ENCODE assay signal across 8 cellular contexts in genomic region chr5:175444060-175444904, GRCh38. TPM values are rescaled to one million over a fixed set of nuclear protein-coding genes. Genes with fewer than 3 reads are reported as not detected.
A peak's percentile ranks its signal among the peaks of the same experiment; 100 is the strongest.
DNase-seq lines count a peak whose midpoint lies in the region; ATAC-seq, FAIRE-seq and TF ChIP-seq lines count a peak whose summit lies in the region.

Gene DRD1, minus strand, starts transcription at chr5:175444182. Its CDS starts 1,083 bp downstream, at chr5:175443099.

- H3K36me3 Mint-ChIP-seq in CD4-positive, CD25-positive, alpha-beta regulatory T cell: no peaks in the 10 kb centered on the region

- H3K4me3 ChIP-seq in CD4-positive, CD25-positive, alpha-beta regulatory T cell (ENCODE audit: low read depth, low read length): no peak within 1 kb of the TSS
- H3K4me3 ChIP-seq in brain microvascular endothelial cell (ENCODE audit: low read depth, low read length) (no peak within 1 kb of the TSS), kidney (ENCODE audit: low read length in 2 of 2) (peak within 1 kb of the TSS in 1 of 2 donors; percentile 29)

- FAIRE-seq in kidney (lab: Jason Lieb, UNC): no peak

- H3K36me3 ChIP-seq in CD4-positive, CD25-positive, alpha-beta regulatory T cell (ENCODE audit: control insufficient read depth, insufficient read depth, low read length): no peaks in the 10 kb centered on the region
- H3K36me3 ChIP-seq in brain microvascular endothelial cell (replicated peaks) (no peaks in the 10 kb centered on the region), kidney (ENCODE audit: control insufficient read depth in 1 of 2, insufficient read depth in 2 of 2, low read length in 2 of 2) (no peaks in the 10 kb centered on the region)

- H3K27me3 Mint-ChIP-seq in CD4-positive, CD25-positive, alpha-beta regulatory T cell: peaks cover 74% of the 10 kb centered on the region

- H3K9me3 ChIP-seq in CD4-positive, CD25-positive, alpha-beta regulatory T cell (ENCODE audit: control insufficient read depth in 2 of 2, low read length in 2 of 2): no peaks in the 10 kb centered on the region
- H3K9me3 ChIP-seq in kidney (ENCODE audit: control insufficient read depth in 1 of 2, low read length in 2 of 2): no peaks in the 10 kb centered on the region

- TF ChIP-seq CTCF in brain microvascular endothelial cell (IDR thresholded peaks at IDR 0.05; ENCODE audit: low read depth, low read length, missing control alignments) (peak; percentile 47), kidney (IDR thresholded peaks at IDR 0.05; ENCODE audit: borderline replicate concordance, extremely low read depth, insufficient read depth) (peak; percentile 64)

- no peak within 1 kb of the TSS for H3K9ac ChIP-seq in kidney (ENCODE audit: low read length in 2 of 2)

- peaks cover 33% of the 10 kb centered on the region for H3K27me3 ChIP-seq in CD4-positive, CD25-positive, alpha-beta regulatory T cell (ENCODE audit: control insufficient read depth, insufficient read depth, low read length)
- H3K27me3 ChIP-seq in brain microvascular endothelial cell (replicated peaks): peaks cover 32% of the 10 kb centered on the region

- peaks cover 13% of the 10 kb centered on the region for H3K4me1 ChIP-seq in CD4-positive, CD25-positive, alpha-beta regulatory T cell (ENCODE audit: control insufficient read depth, insufficient read depth, low read length, poor library complexity, severe bottlenecking)
- peaks cover 0 to 3% of the 10 kb centered on the region in 2 donors for H3K4me1 ChIP-seq in kidney (ENCODE audit: control insufficient read depth in 1 of 2, insufficient read depth in 1 of 2, low read depth in 1 of 2, low read length in 2 of 2)

- H3K27ac Mint-ChIP-seq in CD4-positive, CD25-positive, alpha-beta regulatory T cell: no peak within 1 kb of the TSS

- no peak for ATAC-seq in CD4-positive, CD25-positive, alpha-beta regulatory T cell (ENCODE audit: low read depth in 2 of 2)
- no peak for ATAC-seq in GM18870 (IDR thresholded peaks at IDR 0.05; ENCODE audit: unreplicated experiment)

- peak within 1 kb of the TSS in 3 of 4 donors; percentile 44 to 73 (median 69) for H3K4me3 Mint-ChIP-seq in CD4-positive, CD25-positive, alpha-beta regulatory T cell

- H3K9me3 Mint-ChIP-seq in CD4-positive, CD25-positive, alpha-beta regulatory T cell: no peaks in the 10 kb centered on the region

- H3K27ac ChIP-seq in CD4-positive, CD25-positive, alpha-beta regulatory T cell (ENCODE audit: insufficient read depth, low read length, poor library complexity, severe bottlenecking): no peak within 1 kb of the TSS
- no peak within 1 kb of the TSS for H3K27ac ChIP-seq in brain microvascular endothelial cell
- H3K27ac ChIP-seq in kidney (ENCODE audit: low read depth in 2 of 2, low read length in 2 of 2): no peak within 1 kb of the TSS

- DNase-seq in CD4-positive, CD25-positive, alpha-beta regulatory T cell: peak in 2 of 3 donors; percentile 35 to 39
- DNase-seq in H4 (ENCODE audit: low spot score): peak; percentile 25
- DNase-seq in UCSD-AML1 (lab: John Stamatoyannopoulos, UW; ENCODE audit: unreplicated experiment): peak; percentile 24
- DNase-seq in brain microvascular endothelial cell: no peak
- peak; percentile 76 for DNase-seq in kidney
- DNase-seq in stimulated activated CD4-positive, alpha-beta T cell treated with anti-CD3 and anti-CD28 coated beads, Interleukin-4, amount 100 ng/mL, for 4 hours: peak; percentile 57 to 70
- DNase-seq in NK-92 treated with Interleukin-12 subunit alpha and Interleukin-12 subunit beta, amount 100 ng/mL, for 24 hours (lab: John Stamatoyannopoulos, UW): no peak

- in situ Hi-C loops in brain microvascular endothelial cell (cut with HindIII; ENCODE audit: low pct_ligation_motif_present, low sequenced_read_pairs): no loop called here

- H3K4me1 Mint-ChIP-seq in CD4-positive, CD25-positive, alpha-beta regulatory T cell: peaks cover 0 to 9% (median 2%) of the 10 kb centered on the region in 4 donors

- intact Hi-C loops in kidney (cut with DNase I): loop anchor here (5.0 kb wide), 1 partner anchor 492 kb away; no protein-coding TSS in a partner anchor

RNA-seq across cellular contexts. Expression of gene DRD1, which starts in this region (rescaled TPM):
- total RNA-seq in CD4-positive, CD25-positive, alpha-beta regulatory T cell: not detected
- polyA plus RNA-seq in CD4-positive, CD25-positive, alpha-beta regulatory T cell: not detected
- total RNA-seq in H4 (2014; rRNA removed; shearing (Covaris generic)): 0.25 and 0.29 TPM in 2 replicates
- total RNA-seq in kidney: 0.25 TPM
- 0.28 TPM for polyA plus RNA-seq in kidney (ENCODE audit: insufficient read depth, low read depth, low replicate concordance)

Comparison
In these comparisons a context has a peak if more than half of its experiments do, and no peak if none do; other contexts are left out.
1. Peak in DNase-seq in CD4-positive, CD25-positive, alpha-beta regulatory T cell; RNA of the gene not detected or under 1 TPM.
2. Peak in DNase-seq in H4; RNA of the gene not detected or under 1 TPM.
3. Peak in DNase-seq in kidney; RNA of the gene not detected or under 1 TPM.
4. DNase-seq: peak in UCSD-AML1 (single experiment) and stimulated activated CD4-positive, alpha-beta T cell treated with anti-CD3 and anti-CD28 coated beads, Interleukin-4, amount 100 ng/mL, for 4 hours (2 of 2); none in brain microvascular endothelial cell (single experiment) and NK-92 treated with Interleukin-12 subunit alpha and Interleukin-12 subunit beta, amount 100 ng/mL, for 24 hours (single experiment).